ENCODE assay signal across 8 cellular contexts in the genomic region with DNA sequence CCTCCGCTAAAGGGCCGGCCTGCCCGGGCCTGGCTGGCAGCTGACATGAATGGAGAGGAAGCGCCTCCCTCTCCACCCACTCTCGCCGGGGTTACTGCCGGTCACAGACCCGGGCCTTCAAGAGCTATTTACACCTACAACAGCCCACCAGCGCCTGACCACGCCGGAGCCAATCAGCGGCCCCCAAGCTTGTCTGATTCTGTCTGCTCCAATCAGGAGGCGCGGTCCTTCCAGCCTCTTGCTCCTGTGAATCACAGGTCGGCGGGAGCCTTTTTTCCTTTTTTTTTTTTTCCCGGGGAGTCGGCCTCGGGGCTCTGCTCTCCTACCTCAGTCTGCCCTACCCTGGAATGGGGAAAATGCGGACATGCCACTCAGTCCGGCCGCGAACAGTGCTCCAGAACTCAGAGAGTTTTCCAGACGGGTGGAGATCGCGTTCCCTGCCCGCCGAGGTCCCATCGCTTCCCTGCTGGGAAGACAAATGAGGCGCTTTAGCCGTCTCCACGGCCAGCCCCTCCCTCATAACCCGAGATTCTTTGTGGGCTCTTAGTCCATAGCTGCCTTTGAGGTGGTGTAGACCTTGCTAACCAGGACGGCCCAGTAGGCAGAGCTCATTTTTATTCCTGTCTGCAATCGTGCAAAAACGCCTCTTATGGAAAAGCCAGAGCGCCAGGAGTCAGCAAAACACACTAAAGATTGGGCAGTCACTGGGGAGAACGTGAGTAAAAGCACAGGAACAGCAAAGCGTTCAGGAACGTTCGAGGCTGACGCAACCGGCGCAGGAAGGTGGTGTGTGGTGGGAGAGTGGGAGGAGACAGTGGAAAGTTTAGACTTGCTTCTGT. TPM values are rescaled to one million over a fixed set of nuclear protein-coding genes. Genes with fewer than 3 reads are reported as not detected.
DNase-seq lines count a peak whose midpoint lies in the region; ATAC-seq and TF ChIP-seq lines count a peak whose summit lies in the region.

No MANE protein-coding gene starts in this region.

- H3K4me3 ChIP-seq in left lung = peak overlapping the region; percentile 33 to 52

- no peaks in the 10 kb centered on the region for H3K9me3 ChIP-seq in left lung

- H3K27me3 Mint-ChIP-seq in CD14-positive monocyte (ENCODE audit: low read depth in 3 of 3) = peaks cover 0 to 3% (median 2%) of the 10 kb centered on the region in 3 donors

- no peaks in the 10 kb centered on the region for H3K27me3 ChIP-seq in left lung

- no peak overlapping the region for H3K27ac Mint-ChIP-seq in CD14-positive monocyte

- TF ChIP-seq CTCF in CD14-positive monocyte (IDR thresholded peaks at IDR 0.05) (no peak), left lung (IDR thresholded peaks at IDR 0.05) (no peak)

- peak; percentile 97 for DNase-seq in CD14-positive monocyte (ENCODE audit: low spot score)
- peak; percentile 83 for DNase-seq in NCI-H526 treated with DMSO at 0.1 percent for 48 hours (lab: John Stamatoyannopoulos, UW)
- peak; percentile 78 for DNase-seq in activated CD4-positive, alpha-beta T cell treated with anti-CD3 and anti-CD28 coated beads, Interleukin-2, amount 50 U/mL, for 1 hour
- DNase-seq in dermis microvascular lymphatic vessel endothelial cell (ENCODE audit: low read depth in 2 of 2) = peak; percentile 97 to 100
- DNase-seq in left lung = peak; percentile 98 to 99
- peak; percentile 78 for DNase-seq in stimulated activated CD4-positive, alpha-beta T cell treated with anti-CD3 and anti-CD28 coated beads, Interleukin-2, amount 100 ng/mL, for 4 hours (ENCODE audit: low read depth)

- H3K4me1 Mint-ChIP-seq in CD14-positive monocyte = peaks cover 29% of the 10 kb centered on the region

- H3K4me3 Mint-ChIP-seq in CD14-positive monocyte = no peak overlapping the region

- peaks cover 0 to 5% of the 10 kb centered on the region in 2 donors for H3K36me3 Mint-ChIP-seq in CD14-positive monocyte

- H3K9me3 Mint-ChIP-seq in CD14-positive monocyte = peaks cover 0 to 1% (median 0%) of the 10 kb centered on the region in 7 donors

- ATAC-seq in GM19372 (IDR thresholded peaks at IDR 0.05; ENCODE audit: low read depth, unreplicated experiment) (peak; percentile 96), HG03520 (IDR thresholded peaks at IDR 0.05; ENCODE audit: unreplicated experiment) (peak; percentile 96), left lung (peak; percentile 90)

- peak overlapping the region; percentile 92 to 97 for H3K27ac ChIP-seq in left lung

- no peaks in the 10 kb centered on the region for H3K36me3 ChIP-seq in left lung

- peaks cover 29 to 71% of the 10 kb centered on the region in 2 donors for H3K4me1 ChIP-seq in left lung

- intact Hi-C loops in CD14-positive monocyte (cut with micrococcal nuclease) (loop anchor here (5.0 kb wide), 2 partner anchors 36 to 86 kb away; a partner anchor contains a TSS), left lung (cut with DNase I) (no loop called here)

RNA-seq across cellular contexts. Expression of a gene that starts 26.5 kb away (rescaled TPM):
- 1 to 10 TPM; 1.0 to 3.4 TPM for polyA plus RNA-seq in CD14-positive monocyte
- total RNA-seq in dermis microvascular lymphatic vessel endothelial cell (41.2 and 104 TPM in 2 replicates), left lung (100 to 1,000 TPM; 524 to 529 TPM)

RNA-seq across cellular contexts. Expression of a gene that starts 43.5 kb away (rescaled TPM):
- polyA plus RNA-seq in CD14-positive monocyte = 1 to 10 TPM in 1 of 2 donors, not detected in 1; 1.5 TPM
- total RNA-seq in dermis microvascular lymphatic vessel endothelial cell = not detected in 2 replicates
- total RNA-seq in left lung = under 1 TPM in 1 of 2 donors, not detected in 1; 0.37 TPM

Comparison
In these comparisons a context has a peak if more than half of its experiments do, and no peak if none do; other contexts are left out.
1. Peak in every context shown above with its lines: DNase-seq, ATAC-seq, H3K4me3 ChIP-seq and H3K27ac ChIP-seq.
2. intact Hi-C loops: an anchor here in CD14-positive monocyte (5.0 kb wide); none called in left lung.